Comparison of ENCODE assay signal across 1 cellular context in the genomic region with DNA sequence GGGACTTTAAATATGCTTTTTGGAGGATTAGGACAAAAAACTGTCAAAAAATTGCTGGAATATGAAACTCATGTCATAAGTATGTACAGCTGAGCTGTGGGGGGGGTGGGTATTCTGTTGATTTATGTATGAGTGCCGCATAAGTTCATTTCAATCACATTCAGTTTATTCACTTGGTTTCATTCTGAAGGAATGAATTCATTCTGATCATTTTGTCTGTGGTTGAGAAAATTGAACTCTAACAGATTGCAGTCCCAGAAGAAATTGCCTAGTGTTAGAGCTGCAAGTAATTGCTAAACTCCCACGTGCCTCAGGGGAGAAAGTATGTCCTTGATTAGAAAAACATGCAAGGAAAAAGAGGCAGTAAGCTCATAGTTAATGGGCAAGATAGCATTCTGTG.
TF ChIP-seq lines count a peak whose summit lies in the region.

No MANE protein-coding gene starts in this region.

TF ChIP-seq in SK-N-SH treated with all-trans-retinoic acid at 6 μM for 48 hours, 23 proteins besides CTCF, POLR2A, EP300 and RAD21 (continued from another document):
- TF ChIP-seq CREB5 (CRISPR knock-in tag; IDR thresholded peaks at IDR 0.05; ENCODE audit: low read depth) = no peak
- no peak for TF ChIP-seq TOX (CRISPR knock-in tag; IDR thresholded peaks at IDR 0.05; ENCODE audit: borderline replicate concordance)
- TF ChIP-seq CSDC2 (CRISPR knock-in tag; IDR thresholded peaks at IDR 0.05) = no peak
- no peak for TF ChIP-seq SNAI2 (CRISPR knock-in tag; IDR thresholded peaks at IDR 0.05)
- no peak for TF ChIP-seq ZFP30 (CRISPR knock-in tag; IDR thresholded peaks at IDR 0.05)
- no peak for TF ChIP-seq ZNF70 (CRISPR knock-in tag; IDR thresholded peaks at IDR 0.05)
- no peak for TF ChIP-seq RARB (CRISPR knock-in tag; IDR thresholded peaks at IDR 0.05)
